In genomic region chr6:36126553-36127458, GRCh38 we compare ENCODE assay signal across 11 cellular contexts. TPM values are rescaled to one million over a fixed set of nuclear protein-coding genes. Genes with fewer than 3 reads are reported as not detected.
DNase-seq lines count a peak whose midpoint lies in the region; ATAC-seq and FAIRE-seq lines count a peak whose summit lies in the region.
"Had no signal": no experiment of that assay in that cellular context is flagged by ENCODE, and none has a peak within 500 bp of the region (broad histone marks: within the 10 kb centered on the region; RNA-seq: fewer than 3 reads in every experiment).

No MANE protein-coding gene starts in this region.

- no peaks in the 10 kb centered on the region for H3K9me3 Mint-ChIP-seq in activated CD8-positive, alpha-beta memory T cell treated with anti-CD3 and anti-CD28 coated beads, Interleukin-2, amount 10 ng/mL, durations not matched to agents 7 days and 5 days (ENCODE audit: low read depth)
- H3K9me3 Mint-ChIP-seq: effector memory CD8-positive, alpha-beta T cell; neural crest cell had no signal

- H3K4me2 ChIP-seq in skeletal muscle satellite cell (ENCODE audit: low read length) = peak overlapping the region; percentile 45

- no peak for DNase-seq in activated CD8-positive, alpha-beta memory T cell treated with anti-CD3 and anti-CD28 coated beads, Interleukin-2, amount 10 ng/mL, durations not matched to agents 7 days and 5 days
- no peak for DNase-seq in activated CD8-positive, alpha-beta memory T cell treated with anti-CD3 and anti-CD28 coated beads, Interleukin-2, amount 50 U/mL, for 48 hours
- DNase-seq in RCC 7860 (ENCODE audit: low spot score) (peak; percentile 18), dermis blood vessel endothelial cell (peak; percentile 62), NOMO-1 (lab: John Stamatoyannopoulos, UW; ENCODE audit: unreplicated experiment in 2 of 2) (no peak)
- no peak for DNase-seq in activated CD4-positive, CD25-positive, alpha-beta regulatory T cell treated with anti-CD3 and anti-CD28 coated beads, Interleukin-2, amount 50 U/mL, for 72 hours
- DNase-seq: effector memory CD8-positive, alpha-beta T cell; uterus had no signal

- H3K27ac Mint-ChIP-seq in activated CD8-positive, alpha-beta memory T cell treated with anti-CD3 and anti-CD28 coated beads, Interleukin-2, amount 10 ng/mL, durations not matched to agents 7 days and 5 days = peak overlapping the region; percentile 57

- H3K27me3 Mint-ChIP-seq in activated CD8-positive, alpha-beta memory T cell treated with anti-CD3 and anti-CD28 coated beads, Interleukin-2, amount 10 ng/mL, durations not matched to agents 7 days and 5 days = no peaks in the 10 kb centered on the region
- H3K27me3 Mint-ChIP-seq: effector memory CD8-positive, alpha-beta T cell had no signal

- H3K4me3 ChIP-seq in skeletal muscle satellite cell (ENCODE audit: low read length) = peak overlapping the region; percentile 44
- H3K4me3 ChIP-seq: uterus had no signal

- peaks cover 41% of the 10 kb centered on the region for H3K4me1 ChIP-seq in skeletal muscle satellite cell (ENCODE audit: control insufficient read depth, insufficient read depth, low read length)

- H3K4me3 Mint-ChIP-seq in activated CD8-positive, alpha-beta memory T cell treated with anti-CD3 and anti-CD28 coated beads, Interleukin-2, amount 10 ng/mL, durations not matched to agents 7 days and 5 days = no peak overlapping the region
- H3K4me3 Mint-ChIP-seq: neural crest cell had no signal

- no peaks in the 10 kb centered on the region for H3K36me3 Mint-ChIP-seq in activated CD8-positive, alpha-beta memory T cell treated with anti-CD3 and anti-CD28 coated beads, Interleukin-2, amount 10 ng/mL, durations not matched to agents 7 days and 5 days

- H3K4me1 Mint-ChIP-seq in activated CD8-positive, alpha-beta memory T cell treated with anti-CD3 and anti-CD28 coated beads, Interleukin-2, amount 10 ng/mL, durations not matched to agents 7 days and 5 days = peaks cover 61% of the 10 kb centered on the region

- CTCF ChIA-PET in activated CD8-positive, alpha-beta memory T cell treated with anti-CD3 and anti-CD28 coated beads, Interleukin-2, amount 10 ng/mL, durations not matched to agents 7 days and 5 days (lab: Charles Lee) = interaction anchor here (0.9 to 2.2 kb wide), 5 partner anchors 32 to 235 kb away, joined by 3 to 10 read pairs (median 5); partner anchors contain the start of genes BRPF3 and MAPK14

- H3K27me3 ChIP-seq in skeletal muscle satellite cell (ENCODE audit: control insufficient read depth, insufficient read depth, low read length) = no peaks in the 10 kb centered on the region

- no peaks in the 10 kb centered on the region for H3K36me3 ChIP-seq in skeletal muscle satellite cell (ENCODE audit: insufficient read depth, low read length)
- H3K36me3 ChIP-seq: uterus had no signal

- H3K9me3 ChIP-seq in skeletal muscle satellite cell (replicated peaks; ENCODE audit: low read length) = no peaks in the 10 kb centered on the region
- H3K9me3 ChIP-seq: uterus had no signal

- H3K9ac ChIP-seq in skeletal muscle satellite cell (ENCODE audit: low read depth, low read length) = peak overlapping the region; percentile 51

- no peak for FAIRE-seq in RCC 7860 (lab: Jason Lieb, UNC)

- ATAC-seq in activated CD8-positive, alpha-beta memory T cell treated with anti-CD3 and anti-CD28 coated beads, Interleukin-2, amount 10 ng/mL, durations not matched to agents 7 days and 5 days = no peak
- no peak for ATAC-seq in HG03095 (IDR thresholded peaks at IDR 0.05; ENCODE audit: unreplicated experiment)
- ATAC-seq: effector memory CD8-positive, alpha-beta T cell had no signal

RNA-seq across cellular contexts. Expression of gene MAPK13, which starts 3.5 kb away (rescaled TPM):
- 10 to 100 TPM; 33.9 to 35.6 TPM for total RNA-seq in activated CD8-positive, alpha-beta memory T cell treated with anti-CD3 and anti-CD28 coated beads, Interleukin-2, amount 10 ng/mL, durations not matched to agents 7 days and 5 days
- total RNA-seq in dermis blood vessel endothelial cell = 5.6 and 8.9 TPM in 2 replicates
- 20.0 and 32.8 TPM in 2 replicates for total RNA-seq in skeletal muscle satellite cell (2012; rRNA removed)

Comparison
In these comparisons a context has a peak if more than half of its experiments do, and no peak if none do; other contexts are left out.
1. DNase-seq: peak in RCC 7860 (single experiment) and dermis blood vessel endothelial cell (single experiment); none in activated CD8-positive, alpha-beta memory T cell treated with anti-CD3 and anti-CD28 coated beads, Interleukin-2, amount 10 ng/mL, durations not matched to agents 7 days and 5 days (single experiment), activated CD8-positive, alpha-beta memory T cell treated with anti-CD3 and anti-CD28 coated beads, Interleukin-2, amount 50 U/mL, for 48 hours (single experiment), activated CD4-positive, CD25-positive, alpha-beta regulatory T cell treated with anti-CD3 and anti-CD28 coated beads, Interleukin-2, amount 50 U/mL, for 72 hours (single experiment) and NOMO-1 (0 of 2).